19 cellular contexts compared by ENCODE assay signal in genomic region chr2:143015681-143016080, GRCh38.
"Had no signal": no experiment of that assay in that cellular context is flagged by ENCODE, and none has a peak within 500 bp of the region (broad histone marks: within the 10 kb centered on the region; RNA-seq: fewer than 3 reads in every experiment).

No MANE protein-coding gene starts in this region.

- H3K36me3 ChIP-seq: colonic mucosa, esophagus muscularis mucosa, ovary, thyroid gland, WERI-Rb-1 had no signal

- H3K4me3 Mint-ChIP-seq: activated CD4-positive, alpha-beta memory T cell treated with anti-CD3 and anti-CD28 coated beads, Interleukin-2, amount 10 ng/mL, durations not matched to agents 7 days and 5 days; activated naive CD4-positive, alpha-beta T cell treated with anti-CD3 and anti-CD28 coated beads, Interleukin-2, amount 50 U/mL, for 24 hours; activated T-cell treated with anti-CD3 and anti-CD28 coated beads, Interleukin-2, amount 50 U/mL, for 24 hours; stimulated activated effector memory CD8-positive, alpha-beta T cell treated with anti-CD3 and anti-CD28 coated beads, Interleukin-12 subunit alpha, Interleukin-12 subunit beta, amount 100 ng/mL, for 72 hours had no signal

- ATAC-seq: sciatic nerve; stimulated activated effector memory CD8-positive, alpha-beta T cell treated with anti-CD3 and anti-CD28 coated beads, Interleukin-12 subunit alpha, Interleukin-12 subunit beta, amount 100 ng/mL, for 72 hours had no signal

- DNase-seq: activated CD4-positive, alpha-beta memory T cell treated with anti-CD3 and anti-CD28 coated beads, Interleukin-2, amount 10 ng/mL, durations not matched to agents 7 days and 5 days; activated CD4-positive, alpha-beta T cell treated with anti-CD3 and anti-CD28 coated beads for 4 hours; activated effector memory CD4-positive, alpha-beta T cell treated with anti-CD3 and anti-CD28 coated beads, Interleukin-2, amount 50 U/mL, for 16 hours; activated T-cell treated with anti-CD3 and anti-CD28 coated beads, Interleukin-2, amount 50 U/mL, for 24 hours; amniotic stem cell; caudate nucleus; colonic mucosa; effector CD4-positive, alpha-beta T cell; hypothalamus; kidney glomerular epithelial cell; ovary; stimulated activated CD4-positive, alpha-beta T cell treated with anti-CD3 and anti-CD28 coated beads, Interleukin-12 subunit alpha, Interleukin-12 subunit beta, amount 100 ng/mL, for 4 hours; stimulated activated CD4-positive, alpha-beta T cell treated with anti-CD3 and anti-CD28 coated beads, Interleukin-2, amount 100 ng/mL, for 24 hours; thyroid gland; WERI-Rb-1 had no signal

- H3K27me3 ChIP-seq: colonic mucosa, esophagus muscularis mucosa, ovary, thyroid gland had no signal

- H3K27ac ChIP-seq: colonic mucosa, esophagus muscularis mucosa, ovary, thyroid gland, WERI-Rb-1 had no signal

- H3K27me3 Mint-ChIP-seq: activated T-cell treated with anti-CD3 and anti-CD28 coated beads, Interleukin-2, amount 50 U/mL, for 24 hours had no signal

- H3K4me1 ChIP-seq: colonic mucosa, thyroid gland had no signal

- H3K9me3 ChIP-seq: colonic mucosa, esophagus muscularis mucosa, ovary, thyroid gland had no signal

- H3K27ac Mint-ChIP-seq: activated CD4-positive, alpha-beta memory T cell treated with anti-CD3 and anti-CD28 coated beads, Interleukin-2, amount 10 ng/mL, durations not matched to agents 7 days and 5 days; activated naive CD4-positive, alpha-beta T cell treated with anti-CD3 and anti-CD28 coated beads, Interleukin-2, amount 50 U/mL, for 24 hours; activated T-cell treated with anti-CD3 and anti-CD28 coated beads, Interleukin-2, amount 50 U/mL, for 24 hours; stimulated activated effector memory CD8-positive, alpha-beta T cell treated with anti-CD3 and anti-CD28 coated beads, Interleukin-12 subunit alpha, Interleukin-12 subunit beta, amount 100 ng/mL, for 72 hours had no signal

- H3K9me3 Mint-ChIP-seq: activated CD4-positive, alpha-beta memory T cell treated with anti-CD3 and anti-CD28 coated beads, Interleukin-2, amount 10 ng/mL, durations not matched to agents 7 days and 5 days; activated T-cell treated with anti-CD3 and anti-CD28 coated beads, Interleukin-2, amount 50 U/mL, for 24 hours had no signal

- H3K4me3 ChIP-seq: colonic mucosa, esophagus muscularis mucosa, ovary, thyroid gland had no signal

- H3K36me3 Mint-ChIP-seq: activated naive CD4-positive, alpha-beta T cell treated with anti-CD3 and anti-CD28 coated beads, Interleukin-2, amount 50 U/mL, for 24 hours; stimulated activated effector memory CD8-positive, alpha-beta T cell treated with anti-CD3 and anti-CD28 coated beads, Interleukin-12 subunit alpha, Interleukin-12 subunit beta, amount 100 ng/mL, for 72 hours had no signal

- H3K4me1 Mint-ChIP-seq: activated CD4-positive, alpha-beta memory T cell treated with anti-CD3 and anti-CD28 coated beads, Interleukin-2, amount 10 ng/mL, durations not matched to agents 7 days and 5 days; activated naive CD4-positive, alpha-beta T cell treated with anti-CD3 and anti-CD28 coated beads, Interleukin-2, amount 50 U/mL, for 24 hours; stimulated activated effector memory CD8-positive, alpha-beta T cell treated with anti-CD3 and anti-CD28 coated beads, Interleukin-12 subunit alpha, Interleukin-12 subunit beta, amount 100 ng/mL, for 72 hours had no signal
